ENCODE assay signal across 1 cellular context in the genomic region with DNA sequence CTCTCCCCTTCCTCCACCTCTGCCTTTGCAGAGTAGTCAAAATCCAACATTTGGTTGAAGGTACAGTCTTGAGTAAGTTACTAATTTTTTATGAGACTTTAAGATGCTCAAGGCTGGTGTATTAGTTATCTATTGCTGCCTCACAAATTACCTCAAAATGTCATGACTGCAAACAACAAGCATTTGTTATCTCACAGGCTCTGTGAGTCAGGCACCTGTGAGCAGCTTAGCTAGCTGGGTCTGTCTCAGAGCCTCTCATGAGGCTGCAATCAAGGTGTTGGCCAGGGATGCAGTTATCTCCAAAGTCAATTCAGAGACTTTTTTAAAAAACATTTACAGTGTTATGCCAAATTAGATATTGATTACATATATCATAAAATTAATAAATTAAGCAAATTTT.
TF ChIP-seq lines count a peak whose summit lies in the region.

No MANE protein-coding gene starts in this region.

TF ChIP-seq in SK-N-SH treated with all-trans-retinoic acid at 6 μM for 48 hours, 23 proteins besides CTCF, POLR2A, EP300 and RAD21 (continued from another document):
- TF ChIP-seq PPARA (CRISPR knock-in tag; IDR thresholded peaks at IDR 0.05; ENCODE audit: borderline replicate concordance): no peak
- TF ChIP-seq TCF4 (CRISPR knock-in tag; IDR thresholded peaks at IDR 0.05; ENCODE audit: borderline replicate concordance): no peak
- TF ChIP-seq BACH2 (CRISPR knock-in tag; IDR thresholded peaks at IDR 0.05; ENCODE audit: borderline replicate concordance): no peak
- TF ChIP-seq, protein P1, sequence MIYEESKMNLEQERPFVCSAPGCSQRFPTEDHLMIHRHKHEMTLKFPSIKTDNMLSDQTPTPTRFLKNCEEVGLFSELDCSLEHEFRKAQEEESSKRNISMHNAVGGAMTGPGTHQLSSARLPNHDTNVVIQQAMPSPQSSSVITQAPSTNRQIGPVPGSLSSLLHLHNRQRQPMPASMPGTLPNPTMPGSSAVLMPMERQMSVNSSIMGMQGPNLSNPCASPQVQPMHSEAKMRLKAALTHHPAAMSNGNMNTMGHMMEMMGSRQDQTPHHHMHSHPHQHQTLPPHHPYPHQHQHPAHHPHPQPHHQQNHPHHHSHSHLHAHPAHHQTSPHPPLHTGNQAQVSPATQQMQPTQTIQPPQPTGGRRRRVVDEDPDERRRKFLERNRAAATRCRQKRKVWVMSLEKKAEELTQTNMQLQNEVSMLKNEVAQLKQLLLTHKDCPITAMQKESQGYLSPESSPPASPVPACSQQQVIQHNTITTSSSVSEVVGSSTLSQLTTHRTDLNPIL (CRISPR knock-in tag; IDR thresholded peaks at IDR 0.05; ENCODE audit: low read depth): no peak
- no peak for TF ChIP-seq ARNTL (CRISPR knock-in tag; IDR thresholded peaks at IDR 0.05; ENCODE audit: borderline replicate concordance, low read depth)
- TF ChIP-seq TOX (CRISPR knock-in tag; IDR thresholded peaks at IDR 0.05; ENCODE audit: borderline replicate concordance): no peak
- TF ChIP-seq ZNF565 (CRISPR knock-in tag; conservative IDR thresholded peaks at IDR 0.05; ENCODE audit: low read depth): no peak
- TF ChIP-seq CSDC2 (CRISPR knock-in tag; IDR thresholded peaks at IDR 0.05): no peak
- no peak for TF ChIP-seq ISL1 (CRISPR knock-in tag; IDR thresholded peaks at IDR 0.05)
- TF ChIP-seq ZNF70 (CRISPR knock-in tag; IDR thresholded peaks at IDR 0.05): no peak
- TF ChIP-seq, protein P2, sequence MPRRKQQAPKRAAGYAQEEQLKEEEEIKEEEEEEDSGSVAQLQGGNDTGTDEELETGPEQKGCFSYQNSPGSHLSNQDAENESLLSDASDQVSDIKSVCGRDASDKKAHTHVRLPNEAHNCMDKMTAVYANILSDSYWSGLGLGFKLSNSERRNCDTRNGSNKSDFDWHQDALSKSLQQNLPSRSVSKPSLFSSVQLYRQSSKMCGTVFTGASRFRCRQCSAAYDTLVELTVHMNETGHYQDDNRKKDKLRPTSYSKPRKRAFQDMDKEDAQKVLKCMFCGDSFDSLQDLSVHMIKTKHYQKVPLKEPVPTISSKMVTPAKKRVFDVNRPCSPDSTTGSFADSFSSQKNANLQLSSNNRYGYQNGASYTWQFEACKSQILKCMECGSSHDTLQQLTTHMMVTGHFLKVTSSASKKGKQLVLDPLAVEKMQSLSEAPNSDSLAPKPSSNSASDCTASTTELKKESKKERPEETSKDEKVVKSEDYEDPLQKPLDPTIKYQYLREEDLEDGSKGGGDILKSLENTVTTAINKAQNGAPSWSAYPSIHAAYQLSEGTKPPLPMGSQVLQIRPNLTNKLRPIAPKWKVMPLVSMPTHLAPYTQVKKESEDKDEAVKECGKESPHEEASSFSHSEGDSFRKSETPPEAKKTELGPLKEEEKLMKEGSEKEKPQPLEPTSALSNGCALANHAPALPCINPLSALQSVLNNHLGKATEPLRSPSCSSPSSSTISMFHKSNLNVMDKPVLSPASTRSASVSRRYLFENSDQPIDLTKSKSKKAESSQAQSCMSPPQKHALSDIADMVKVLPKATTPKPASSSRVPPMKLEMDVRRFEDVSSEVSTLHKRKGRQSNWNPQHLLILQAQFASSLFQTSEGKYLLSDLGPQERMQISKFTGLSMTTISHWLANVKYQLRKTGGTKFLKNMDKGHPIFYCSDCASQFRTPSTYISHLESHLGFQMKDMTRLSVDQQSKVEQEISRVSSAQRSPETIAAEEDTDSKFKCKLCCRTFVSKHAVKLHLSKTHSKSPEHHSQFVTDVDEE (CRISPR knock-in tag; IDR thresholded peaks at IDR 0.05): no peak
TF ChIP-seq in SK-N-SH treated with all-trans-retinoic acid at 6 μM for 48 hours: peak in this region for 0.
